ENCODE assay signal across 15 cellular contexts in the genomic region with DNA sequence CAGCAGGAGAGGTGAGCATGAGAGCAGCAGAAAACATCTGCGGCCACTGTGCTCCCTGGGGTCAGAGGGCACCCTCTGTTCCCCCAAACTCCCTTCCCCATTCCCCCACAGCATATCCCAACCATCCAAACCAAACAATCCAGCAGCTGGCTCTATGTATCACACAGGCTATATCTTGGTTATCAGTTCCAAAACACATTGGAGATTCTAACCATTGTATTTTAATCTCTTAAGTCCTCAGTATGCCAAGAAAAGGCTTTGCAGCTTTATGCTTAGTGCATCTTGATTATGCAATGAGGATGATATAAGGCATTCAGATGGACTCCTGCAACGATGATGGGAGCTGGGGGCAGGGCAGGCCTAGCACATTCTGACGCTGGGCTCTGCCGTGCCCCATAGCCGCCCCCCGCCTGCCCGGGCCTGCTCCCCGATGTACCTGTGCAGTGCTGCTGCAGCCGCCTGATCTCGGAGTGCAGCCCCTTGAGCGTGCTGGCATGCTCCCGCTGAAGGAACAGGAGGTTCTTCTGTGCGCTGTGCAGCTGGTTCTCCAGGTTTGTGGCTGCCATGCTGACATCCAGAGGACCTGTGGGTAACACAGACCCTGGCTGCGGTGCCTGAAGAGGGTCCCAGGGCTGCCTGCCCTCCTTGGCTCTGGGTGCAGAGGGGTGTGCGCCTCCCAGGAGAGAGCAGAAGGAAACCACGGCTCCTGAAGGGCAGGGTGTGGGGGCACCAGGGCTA. TPM values are rescaled to one million over a fixed set of nuclear protein-coding genes. Genes with fewer than 3 reads are reported as not detected.
DNase-seq lines count a peak whose midpoint lies in the region; ATAC-seq and TF ChIP-seq lines count a peak whose summit lies in the region.
"Had no signal": no experiment of that assay in that cellular context is flagged by ENCODE, and none has a peak within 500 bp of the region (broad histone marks: within the 10 kb centered on the region; RNA-seq: fewer than 3 reads in every experiment).

No MANE protein-coding gene starts in this region.

- no peak overlapping the region for H2BK15ac ChIP-seq in neuronal stem cell (ENCODE audit: low read length)

- H3K4me3 ChIP-seq in AG10803 (ENCODE audit: low read length) (no peak overlapping the region), SJSA1 (no peak overlapping the region), dorsolateral prefrontal cortex (no peak overlapping the region), neuronal stem cell (ENCODE audit: low read length in 2 of 2) (no peak overlapping the region)
- H3K4me3 ChIP-seq: upper lobe of left lung had no signal

- no peak overlapping the region for H2BK120ac ChIP-seq in neuronal stem cell (ENCODE audit: low read depth, low read length)

- H2BK12ac ChIP-seq in neuronal stem cell (ENCODE audit: low read length), result no peak overlapping the region

- no peaks in the 10 kb centered on the region for H3K27me3 ChIP-seq in SJSA1 (replicated peaks)
- no peaks in the 10 kb centered on the region for H3K27me3 ChIP-seq in dorsolateral prefrontal cortex
- no peaks in the 10 kb centered on the region for H3K27me3 ChIP-seq in neuronal stem cell (ENCODE audit: control insufficient read depth in 3 of 3, insufficient read depth in 3 of 3, low read depth in 1 of 3, low read length in 3 of 3)
- H3K27me3 ChIP-seq: upper lobe of left lung had no signal

- peak overlapping the region; percentile 19 for H3K18ac ChIP-seq in neuronal stem cell (ENCODE audit: low read length)

- peak overlapping the region; percentile 76 for H3K23ac ChIP-seq in neuronal stem cell (ENCODE audit: low read depth, low read length, poor library complexity)

- H3K4me2 ChIP-seq in neuronal stem cell (ENCODE audit: insufficient read depth, low read length, poor library complexity, severe bottlenecking), result no peak overlapping the region

- H3K27ac ChIP-seq in SJSA1, result peak overlapping the region; percentile 67
- peak overlapping the region in 57 of 59 donors; percentile 4 to 89 (median 74) for H3K27ac ChIP-seq in dorsolateral prefrontal cortex
- H3K27ac ChIP-seq in neuronal stem cell (replicated peaks; ENCODE audit: low read length), result no peak overlapping the region
- H3K27ac ChIP-seq: upper lobe of left lung had no signal

- no peak overlapping the region for H2BK5ac ChIP-seq in neuronal stem cell (ENCODE audit: low read length)

- H3K9me3 ChIP-seq in SJSA1 (replicated peaks), result no peaks in the 10 kb centered on the region; the same call in 1 of the 2 replicates
- peaks cover 5 to 20% of the 10 kb centered on the region in 2 donors for H3K9me3 ChIP-seq in neuronal stem cell (replicated peaks in 1 of 2; ENCODE audit: control insufficient read depth in 2 of 2, insufficient read depth in 1 of 2, low read depth in 1 of 2, low read length in 2 of 2)
- H3K9me3 ChIP-seq: upper lobe of left lung had no signal

- TF ChIP-seq CTCF in AG10803 (conservative IDR thresholded peaks at IDR 0.05; ENCODE audit: low read length) (no peak), dorsolateral prefrontal cortex (IDR thresholded peaks at IDR 0.05 in 54 of 56, conservative IDR thresholded peaks at IDR 0.05 in 2 of 56; ENCODE audit: low read depth in 1 of 56, partially characterized antibody in 56 of 56) (no peak)

- no peak overlapping the region for H4K91ac ChIP-seq in neuronal stem cell (ENCODE audit: low read depth, low read length, poor library complexity)

- ATAC-seq in HG02798 (IDR thresholded peaks at IDR 0.05; ENCODE audit: poor library complexity, unreplicated experiment) (no peak), left colon (no peak)
- ATAC-seq: stimulated activated memory B cell treated with anti-CD40 and anti-IgM and Interleukin-4, amounts not matched to agents 10 μg/mL and 1 μg/mL and 100 μg/mL, for 72 hours had no signal

- H3K4me1 ChIP-seq in SJSA1 (replicated peaks) (peaks cover 41% of the 10 kb centered on the region), neuronal stem cell (ENCODE audit: control insufficient read depth in 2 of 2, insufficient read depth in 1 of 2, low read depth in 1 of 2, low read length in 2 of 2) (peaks cover 3 to 6% of the 10 kb centered on the region in 2 donors)

- H2AK5ac ChIP-seq in neuronal stem cell (ENCODE audit: low read depth, low read length), result no peak overlapping the region

- no peaks in the 10 kb centered on the region for H3K79me1 ChIP-seq in neuronal stem cell (ENCODE audit: low read depth, low read length)

- H3K36me3 ChIP-seq in SJSA1 (peaks cover 37% of the 10 kb centered on the region), neuronal stem cell (replicated peaks in 1 of 2; ENCODE audit: control insufficient read depth in 2 of 2, insufficient read depth in 2 of 2, low read length in 2 of 2) (peaks cover 10 to 54% of the 10 kb centered on the region in 2 donors)

- intact Hi-C loops in dorsolateral prefrontal cortex (cut with DNase I), result no loop called here
- intact Hi-C loops in left colon (cut with DNase I, micrococcal nuclease), result no loop called here

- H2AFZ ChIP-seq in neuronal stem cell (ENCODE audit: low read length), result no peak overlapping the region

- H3K4ac ChIP-seq in neuronal stem cell (ENCODE audit: low read length), result no peak overlapping the region

- DNase-seq in AG10803 (ENCODE audit: low read depth) (peak; percentile 32), SJSA1 (ENCODE audit: low read depth in 1 of 2, low spot score in 2 of 2) (no peak), dorsolateral prefrontal cortex (no peak), neuronal stem cell (ENCODE audit: low spot score) (no peak), NCI-H510A treated with DMSO at 0.1 percent for 48 hours (lab: John Stamatoyannopoulos, UW) (no peak), left colon (no peak)
- no peak for DNase-seq in stimulated activated CD8-positive, alpha-beta memory T cell treated with anti-CD3 and anti-CD28 coated beads, Interleukin-4, amount 100 ng/mL, for 48 hours
- DNase-seq: activated CD8-positive, alpha-beta memory T cell treated with anti-CD3 and anti-CD28 coated beads, Interleukin-2, amount 50 U/mL, for 48 hours; activated naive CD4-positive, alpha-beta T cell treated with anti-CD3 and anti-CD28 coated beads for 36 hours; central memory CD4-positive, alpha-beta T cell; NCI-H1092; NK-92 treated with Interleukin-12 subunit alpha and Interleukin-12 subunit beta, amount 100 ng/mL, for 24 hours had no signal

- H3K9ac ChIP-seq in neuronal stem cell (ENCODE audit: low read depth, low read length, poor library complexity), result peak overlapping the region; percentile 63

- H3K14ac ChIP-seq in neuronal stem cell (ENCODE audit: low read length), result no peak overlapping the region

- no CpG with 5 or more reads among the region's 16 CpGs for WGBS in neuronal stem cell (ENCODE audit: extremely low coverage in 2 of 2, insufficient read length in 2 of 2, insufficient replicate concordance in 1 of 2), 2 donors

- H4K8ac ChIP-seq in neuronal stem cell (ENCODE audit: low read depth, low read length), result no peak overlapping the region

RNA-seq across cellular contexts. Expression of gene CCDC92, which starts 29.6 kb away (rescaled TPM):
- total RNA-seq in SJSA1 (2014; rRNA removed; shearing (Covaris generic)), result 11.9 and 13.3 TPM in 2 replicates
- total RNA-seq in dorsolateral prefrontal cortex (100 to 1,000 TPM in 116 of 120 experiments, 10 to 100 TPM in 4; 89.7 to 184 (median 138) TPM), left colon (10 to 100 TPM; 20.6 to 25.6 TPM)
- 34.1 TPM for polyA plus RNA-seq in neuronal stem cell (2013, experiment 1 of 2)
- polyA plus RNA-seq in neuronal stem cell (2013, experiment 2 of 2), result 32.6 TPM

RNA-seq across cellular contexts. Expression of gene ZNF664, which starts 29.9 kb away (rescaled TPM):
- total RNA-seq in SJSA1 (2014; rRNA removed; shearing (Covaris generic)), result 19.5 and 36.0 TPM in 2 replicates
- 100 to 1,000 TPM in 99 of 120 experiments, 10 to 100 TPM in 21; 82.2 to 211 (median 117) TPM for total RNA-seq in dorsolateral prefrontal cortex
- 130 TPM for polyA plus RNA-seq in neuronal stem cell (2013, experiment 1 of 2)
- polyA plus RNA-seq in neuronal stem cell (2013, experiment 2 of 2), result 131 TPM
- total RNA-seq in left colon, result 100 to 1,000 TPM; 111 to 138 TPM
